Comparison of ENCODE assay signal across 9 cellular contexts in the genomic region with DNA sequence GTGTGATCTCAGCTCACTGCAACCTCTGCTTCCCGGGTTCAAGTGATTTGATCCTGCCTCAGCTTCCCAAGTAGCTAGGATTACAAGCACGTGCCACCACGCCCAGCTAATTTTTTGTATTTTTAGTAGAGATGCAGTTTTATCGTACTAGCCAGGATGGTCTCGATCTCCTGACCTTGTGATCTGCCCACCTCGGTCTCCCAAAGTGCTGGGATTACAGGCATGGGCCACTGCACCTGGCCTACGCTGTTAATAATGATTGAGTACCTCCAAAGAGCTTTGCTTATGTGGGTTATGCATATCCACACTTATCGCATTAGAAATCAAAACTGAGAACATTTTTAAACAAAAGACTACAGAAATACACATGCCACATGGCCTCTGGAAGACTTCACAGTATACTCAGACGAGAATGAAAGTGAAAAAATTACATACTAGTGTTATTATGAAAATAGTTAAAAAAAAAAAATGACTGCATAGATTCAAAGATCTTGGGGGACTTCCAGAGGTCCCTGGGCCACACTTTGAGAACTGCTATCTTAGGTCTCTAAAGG. TPM values are rescaled to one million over a fixed set of nuclear protein-coding genes. Genes with fewer than 3 reads are reported as not detected.
DNase-seq lines count a peak whose midpoint lies in the region; ATAC-seq and FAIRE-seq lines count a peak whose summit lies in the region.
"Had no signal": no experiment of that assay in that cellular context is flagged by ENCODE, and none has a peak within 500 bp of the region (broad histone marks: within the 10 kb centered on the region; RNA-seq: fewer than 3 reads in every experiment).

No MANE protein-coding gene starts in this region.

- H3K4me3 Mint-ChIP-seq in effector memory CD8-positive, alpha-beta T cell: no peak overlapping the region
- H3K4me3 Mint-ChIP-seq: activated naive CD8-positive, alpha-beta T cell treated with anti-CD3 and anti-CD28 coated beads, Interleukin-2, amount 10 ng/mL, durations not matched to agents 7 days and 5 days had no signal

- no peak for DNase-seq in effector memory CD8-positive, alpha-beta T cell
- DNase-seq in NCI-H2029 treated with DMSO at 0.1 percent for 48 hours (lab: John Stamatoyannopoulos, UW) (no peak), NCI-H2081 treated with DMSO at 0.1 percent for 48 hours (lab: John Stamatoyannopoulos, UW) (no peak), frontal cortex (ENCODE audit: low spot score in 2 of 2) (no peak)
- DNase-seq in stimulated activated CD4-positive, alpha-beta T cell treated with anti-CD3 and anti-CD28 coated beads, Interleukin-4, amount 100 ng/mL, for 24 hours: no peak
- DNase-seq: activated naive CD8-positive, alpha-beta T cell treated with anti-CD3 and anti-CD28 coated beads, Interleukin-2, amount 10 ng/mL, durations not matched to agents 7 days and 5 days had no signal

- peak overlapping the region in 1 of 2 donors; percentile 54 for H3K27ac Mint-ChIP-seq in effector memory CD8-positive, alpha-beta T cell
- H3K27ac Mint-ChIP-seq: activated naive CD8-positive, alpha-beta T cell treated with anti-CD3 and anti-CD28 coated beads, Interleukin-2, amount 10 ng/mL, durations not matched to agents 7 days and 5 days had no signal

- H3K27me3 Mint-ChIP-seq in effector memory CD8-positive, alpha-beta T cell: no peaks in the 10 kb centered on the region
- H3K27me3 Mint-ChIP-seq: activated naive CD8-positive, alpha-beta T cell treated with anti-CD3 and anti-CD28 coated beads, Interleukin-2, amount 10 ng/mL, durations not matched to agents 7 days and 5 days had no signal

- FAIRE-seq in frontal cortex (lab: Jason Lieb, UNC): no peak

- no peaks in the 10 kb centered on the region for H3K9me3 Mint-ChIP-seq in effector memory CD8-positive, alpha-beta T cell
- H3K9me3 Mint-ChIP-seq: activated naive CD8-positive, alpha-beta T cell treated with anti-CD3 and anti-CD28 coated beads, Interleukin-2, amount 10 ng/mL, durations not matched to agents 7 days and 5 days had no signal

- peaks cover 30% of the 10 kb centered on the region for H3K36me3 Mint-ChIP-seq in effector memory CD8-positive, alpha-beta T cell (ENCODE audit: insufficient read depth)

- ATAC-seq in GM18867 (IDR thresholded peaks at IDR 0.05; ENCODE audit: unreplicated experiment) (peak; percentile 94), GM21515 (IDR thresholded peaks at IDR 0.05; ENCODE audit: unreplicated experiment) (peak; percentile 89), HG03175 (IDR thresholded peaks at IDR 0.05; ENCODE audit: unreplicated experiment) (peak; percentile 78)
- ATAC-seq in effector memory CD8-positive, alpha-beta T cell (replicated peaks): peak; percentile 27

- H3K4me1 Mint-ChIP-seq in effector memory CD8-positive, alpha-beta T cell (ENCODE audit: low read depth in 2 of 2): peaks cover 6 to 10% of the 10 kb centered on the region in 2 donors

RNA-seq across cellular contexts. Expression of a gene that starts 25.4 kb away (rescaled TPM):
- 6.9 TPM for total RNA-seq in frontal cortex

RNA-seq across cellular contexts. Expression of a gene that starts 34.0 kb away (rescaled TPM):
- 10.6 TPM for total RNA-seq in frontal cortex

RNA-seq across cellular contexts. Expression of a gene that starts 45.9 kb away (rescaled TPM):
- total RNA-seq in frontal cortex: 62.0 TPM

Comparison
In these comparisons a context has a peak if more than half of its experiments do, and no peak if none do; other contexts are left out.
1. ATAC-seq: peak in every context shown above with its lines; median percentile 94 in GM18867; 89 in GM21515; 78 in HG03175; 27 in effector memory CD8-positive, alpha-beta T cell.